ENCODE assay signal across 20 cellular contexts in the genomic region with DNA sequence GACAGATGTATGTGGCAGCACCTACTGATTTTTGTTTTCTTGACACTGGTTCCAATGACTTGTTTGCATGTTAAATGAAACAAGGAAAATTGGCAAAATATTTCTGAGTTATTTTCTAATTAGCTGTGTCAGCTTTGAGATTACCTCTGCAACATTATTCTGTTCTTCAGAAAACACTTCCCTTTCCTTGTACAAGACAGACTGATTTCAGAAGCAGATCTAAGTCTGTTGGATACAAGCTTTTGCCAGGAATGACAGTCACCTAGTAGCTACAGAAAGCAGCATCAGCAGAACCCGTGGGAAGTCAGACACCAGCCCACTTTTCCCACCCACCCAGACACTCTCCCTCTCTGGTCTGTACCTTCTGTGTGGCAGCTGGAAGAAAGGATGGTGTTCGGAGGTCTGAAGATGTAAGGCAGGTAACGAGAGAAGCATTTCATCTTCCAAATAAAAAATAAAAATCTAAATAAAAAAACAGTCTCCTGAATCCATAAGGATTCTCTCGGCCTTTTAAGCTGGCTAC.
"Had no signal": no experiment of that assay in that cellular context is flagged by ENCODE, and none has a peak within 500 bp of the region (broad histone marks: within the 10 kb centered on the region; RNA-seq: fewer than 3 reads in every experiment).

No MANE protein-coding gene starts in this region.

- H3K27ac ChIP-seq: gastrocnemius medialis, neutrophil, SK-N-MC, suprapubic skin, transverse colon had no signal

- H3K36me3 Mint-ChIP-seq: activated CD4-positive, alpha-beta memory T cell treated with anti-CD3 and anti-CD28 coated beads for 36 hours; activated CD8-positive, alpha-beta memory T cell treated with anti-CD3 and anti-CD28 coated beads, Interleukin-2, amount 10 ng/mL, durations not matched to agents 7 days and 5 days; naive thymus-derived CD8-positive, alpha-beta T cell; WTC11 had no signal

- H3K27me3 ChIP-seq: neutrophil, suprapubic skin, transverse colon had no signal

- DNase-seq: activated CD4-positive, alpha-beta memory T cell treated with anti-CD3 and anti-CD28 coated beads for 36 hours; activated CD4-positive, alpha-beta T cell treated with anti-CD3 and anti-CD28 coated beads for 4 hours; activated CD8-positive, alpha-beta memory T cell treated with anti-CD3 and anti-CD28 coated beads, Interleukin-2, amount 10 ng/mL, durations not matched to agents 7 days and 5 days; activated naive CD4-positive, alpha-beta T cell; cortex of kidney; effector CD4-positive, alpha-beta T cell; gastrocnemius medialis; kidney glomerular epithelial cell; mesenchymal stem cell; naive thymus-derived CD8-positive, alpha-beta T cell; stimulated activated CD4-positive, alpha-beta T cell treated with anti-CD3 and anti-CD28 coated beads, Interleukin-12 subunit alpha, Interleukin-12 subunit beta, amount 100 ng/mL, for 4 hours; stimulated activated CD4-positive, alpha-beta T cell treated with anti-CD3 and anti-CD28 coated beads, Interleukin-1b, Interleukin-23, amount 100 ng/mL, for 48 hours; stimulated activated naive CD8-positive, alpha-beta T cell treated with anti-CD3 and anti-CD28 coated beads, Interleukin-15, Interleukin-2, amounts not matched to agents 100 U/mL and 50 U/mL, for 24 hours; transverse colon had no signal

- H3K27ac Mint-ChIP-seq: activated CD4-positive, alpha-beta memory T cell treated with anti-CD3 and anti-CD28 coated beads for 36 hours; activated CD8-positive, alpha-beta memory T cell treated with anti-CD3 and anti-CD28 coated beads, Interleukin-2, amount 10 ng/mL, durations not matched to agents 7 days and 5 days; activated T-helper 17 cell treated with anti-CD3 and anti-CD28 coated beads, Interleukin-2, amount 50 U/mL, for 72 hours; naive thymus-derived CD8-positive, alpha-beta T cell; WTC11 had no signal

- H3K4me1 Mint-ChIP-seq: activated CD8-positive, alpha-beta memory T cell treated with anti-CD3 and anti-CD28 coated beads, Interleukin-2, amount 10 ng/mL, durations not matched to agents 7 days and 5 days; activated T-helper 17 cell treated with anti-CD3 and anti-CD28 coated beads, Interleukin-2, amount 50 U/mL, for 72 hours; naive thymus-derived CD8-positive, alpha-beta T cell had no signal

- ATAC-seq: activated CD8-positive, alpha-beta memory T cell treated with anti-CD3 and anti-CD28 coated beads, Interleukin-2, amount 10 ng/mL, durations not matched to agents 7 days and 5 days; activated T-helper 17 cell treated with anti-CD3 and anti-CD28 coated beads, Interleukin-2, amount 50 U/mL, for 72 hours; esophagus mucosa; gastrocnemius medialis; naive thymus-derived CD8-positive, alpha-beta T cell; stimulated activated naive CD8-positive, alpha-beta T cell treated with anti-CD3 and anti-CD28 coated beads, Interleukin-15, Interleukin-2, amounts not matched to agents 100 U/mL and 50 U/mL, for 24 hours had no signal

- H3K9me3 ChIP-seq: gastrocnemius medialis, neutrophil, suprapubic skin, transverse colon had no signal

- H3K36me3 ChIP-seq: gastrocnemius medialis, neutrophil, suprapubic skin, transverse colon had no signal

- H3K27me3 Mint-ChIP-seq: activated CD4-positive, alpha-beta memory T cell treated with anti-CD3 and anti-CD28 coated beads for 36 hours had no signal

- H3K4me1 ChIP-seq: gastrocnemius medialis, suprapubic skin, transverse colon had no signal

- H3K4me3 ChIP-seq: gastrocnemius medialis, SK-N-MC, suprapubic skin, transverse colon had no signal

- H3K9me3 Mint-ChIP-seq: activated CD4-positive, alpha-beta memory T cell treated with anti-CD3 and anti-CD28 coated beads for 36 hours; activated T-helper 17 cell treated with anti-CD3 and anti-CD28 coated beads, Interleukin-2, amount 50 U/mL, for 72 hours; naive thymus-derived CD8-positive, alpha-beta T cell; WTC11 had no signal

- H3K4me3 Mint-ChIP-seq: activated CD4-positive, alpha-beta memory T cell treated with anti-CD3 and anti-CD28 coated beads for 36 hours; activated CD8-positive, alpha-beta memory T cell treated with anti-CD3 and anti-CD28 coated beads, Interleukin-2, amount 10 ng/mL, durations not matched to agents 7 days and 5 days; activated T-helper 17 cell treated with anti-CD3 and anti-CD28 coated beads, Interleukin-2, amount 50 U/mL, for 72 hours; naive thymus-derived CD8-positive, alpha-beta T cell; WTC11 had no signal
